ENCODE assay signal across 13 cellular contexts in the genomic region with DNA sequence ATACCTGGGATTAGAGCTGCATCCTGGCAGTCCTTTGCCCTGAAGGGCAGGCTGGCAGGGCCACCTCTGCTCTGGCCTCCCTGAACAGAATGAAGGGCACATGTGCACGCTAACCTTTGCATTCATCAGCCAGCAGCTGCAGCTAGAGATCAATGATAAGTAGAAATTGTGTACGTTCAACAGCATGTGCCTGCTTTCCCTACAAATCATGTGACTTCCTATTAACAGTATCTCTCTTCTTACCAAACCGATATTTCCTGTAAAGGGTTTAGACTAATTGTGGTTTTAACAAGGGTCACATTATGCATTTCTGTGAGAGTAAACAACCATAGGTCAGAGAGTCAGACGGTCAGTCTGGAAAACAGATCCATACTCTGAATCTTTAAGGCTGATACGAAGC.
DNase-seq lines count a peak whose midpoint lies in the region; ATAC-seq lines count a peak whose summit lies in the region.
"Had no signal": no experiment of that assay in that cellular context is flagged by ENCODE, and none has a peak within 500 bp of the region (broad histone marks: within the 10 kb centered on the region; RNA-seq: fewer than 3 reads in every experiment).

No MANE protein-coding gene starts in this region.

- H3K36me3 Mint-ChIP-seq in activated naive CD4-positive, alpha-beta T cell treated with anti-CD3 and anti-CD28 coated beads, Interleukin-2, amount 50 U/mL, for 24 hours, result peaks cover 2% of the 10 kb centered on the region
- H3K36me3 Mint-ChIP-seq in T-helper 2 cell treated with Interferon-gamma antibody and Interleukin-4, amounts not matched to agents 5 μg/mL and 100 μg/mL, for 36 hours (ENCODE audit: low read depth), result no peaks in the 10 kb centered on the region

- ATAC-seq in stimulated activated naive CD8-positive, alpha-beta T cell treated with anti-CD3 and anti-CD28 coated beads, Interleukin-15, amount 100 ng/mL, for 72 hours, result no peak
- no peak for ATAC-seq in GM18511 (IDR thresholded peaks at IDR 0.05; ENCODE audit: unreplicated experiment)

- no peaks in the 10 kb centered on the region for H3K27me3 Mint-ChIP-seq in activated naive CD4-positive, alpha-beta T cell treated with anti-CD3 and anti-CD28 coated beads, Interleukin-2, amount 50 U/mL, for 24 hours
- peaks cover 2% of the 10 kb centered on the region for H3K27me3 Mint-ChIP-seq in T-helper 2 cell treated with Interferon-gamma antibody and Interleukin-4, amounts not matched to agents 5 μg/mL and 100 μg/mL, for 36 hours (ENCODE audit: low read depth)
- peaks cover 17% of the 10 kb centered on the region for H3K27me3 Mint-ChIP-seq in stimulated activated naive CD8-positive, alpha-beta T cell treated with anti-CD3 and anti-CD28 coated beads, Interleukin-15, amount 100 ng/mL, for 72 hours

- peak overlapping the region; percentile 25 for H3K27ac Mint-ChIP-seq in activated naive CD4-positive, alpha-beta T cell treated with anti-CD3 and anti-CD28 coated beads, Interleukin-2, amount 50 U/mL, for 24 hours
- H3K27ac Mint-ChIP-seq in T-helper 2 cell treated with Interferon-gamma antibody and Interleukin-4, amounts not matched to agents 5 μg/mL and 100 μg/mL, for 36 hours, result peak overlapping the region; percentile 16
- peak overlapping the region; percentile 33 to 87 for H3K27ac Mint-ChIP-seq in stimulated activated naive CD8-positive, alpha-beta T cell treated with anti-CD3 and anti-CD28 coated beads, Interleukin-15, amount 100 ng/mL, for 72 hours

- intact Hi-C loops in head of caudate nucleus (cut with DNase I), result no loop called here

- no peaks in the 10 kb centered on the region for H3K9me3 Mint-ChIP-seq in activated naive CD4-positive, alpha-beta T cell treated with anti-CD3 and anti-CD28 coated beads, Interleukin-2, amount 50 U/mL, for 24 hours
- H3K9me3 Mint-ChIP-seq in T-helper 2 cell treated with Interferon-gamma antibody and Interleukin-4, amounts not matched to agents 5 μg/mL and 100 μg/mL, for 36 hours, result peaks cover 13% of the 10 kb centered on the region
- H3K9me3 Mint-ChIP-seq in stimulated activated naive CD8-positive, alpha-beta T cell treated with anti-CD3 and anti-CD28 coated beads, Interleukin-15, amount 100 ng/mL, for 72 hours, result no peaks in the 10 kb centered on the region

- DNase-seq in activated naive CD4-positive, alpha-beta T cell (lab: John Stamatoyannopoulos, UW), result no peak
- DNase-seq in T-helper 2 cell treated with Interferon-gamma antibody and Interleukin-4, amounts not matched to agents 5 μg/mL and 100 μg/mL, for 36 hours (ENCODE audit: low spot score), result peak; percentile 6
- DNase-seq in left kidney (ENCODE audit: low read depth, low spot score) (peak; percentile 15), NCI-H1436 (lab: John Stamatoyannopoulos, UW) (no peak), head of caudate nucleus (no peak)
- no peak for DNase-seq in stimulated activated naive CD8-positive, alpha-beta T cell treated with anti-CD3 and anti-CD28 coated beads, Interleukin-15, amount 100 ng/mL, for 72 hours
- DNase-seq: activated gamma-delta T cell treated with Interleukin-2 at 50 U/mL for 16 hours; kidney; RPMI8226; stimulated activated CD4-positive, alpha-beta T cell treated with anti-CD3 and anti-CD28 coated beads, Interleukin-15, amount 100 ng/mL, for 24 hours; WERI-Rb-1 had no signal

- H3K4me3 Mint-ChIP-seq in activated naive CD4-positive, alpha-beta T cell treated with anti-CD3 and anti-CD28 coated beads, Interleukin-2, amount 50 U/mL, for 24 hours, result peak overlapping the region; percentile 53
- H3K4me3 Mint-ChIP-seq in T-helper 2 cell treated with Interferon-gamma antibody and Interleukin-4, amounts not matched to agents 5 μg/mL and 100 μg/mL, for 36 hours, result peak overlapping the region; percentile 31
- H3K4me3 Mint-ChIP-seq in stimulated activated naive CD8-positive, alpha-beta T cell treated with anti-CD3 and anti-CD28 coated beads, Interleukin-15, amount 100 ng/mL, for 72 hours, result peak overlapping the region; percentile 8 to 55

- H3K4me1 Mint-ChIP-seq in activated naive CD4-positive, alpha-beta T cell treated with anti-CD3 and anti-CD28 coated beads, Interleukin-2, amount 50 U/mL, for 24 hours, result peaks cover 24% of the 10 kb centered on the region
- peaks cover 23% of the 10 kb centered on the region for H3K4me1 Mint-ChIP-seq in T-helper 2 cell treated with Interferon-gamma antibody and Interleukin-4, amounts not matched to agents 5 μg/mL and 100 μg/mL, for 36 hours (ENCODE audit: low read depth)
- peaks cover 18% of the 10 kb centered on the region for H3K4me1 Mint-ChIP-seq in stimulated activated naive CD8-positive, alpha-beta T cell treated with anti-CD3 and anti-CD28 coated beads, Interleukin-15, amount 100 ng/mL, for 72 hours

Comparison
In these comparisons a context has a peak if more than half of its experiments do, and no peak if none do; other contexts are left out.
1. DNase-seq: peak in T-helper 2 cell treated with Interferon-gamma antibody and Interleukin-4, amounts not matched to agents 5 μg/mL and 100 μg/mL, for 36 hours (single experiment) and left kidney (single experiment); none in activated naive CD4-positive, alpha-beta T cell (0 of 4), stimulated activated naive CD8-positive, alpha-beta T cell treated with anti-CD3 and anti-CD28 coated beads, Interleukin-15, amount 100 ng/mL, for 72 hours (0 of 2), NCI-H1436 (single experiment) and head of caudate nucleus (0 of 42).
2. Peak in every context shown above with its lines, with median percentiles within 50 percentile points of each other: H3K27ac Mint-ChIP-seq and H3K4me3 Mint-ChIP-seq.